23 cellular contexts compared by ENCODE assay signal in genomic region chr22:46905415-46905814, GRCh38.
"Had no signal": no experiment of that assay in that cellular context is flagged by ENCODE, and none has a peak within 500 bp of the region (broad histone marks: within the 10 kb centered on the region; RNA-seq: fewer than 3 reads in every experiment).

No MANE protein-coding gene starts in this region.

- H3K4me1 ChIP-seq: heart left ventricle, left lung, lower lobe of right lung, parathyroid adenoma, psoas muscle, sigmoid colon, suprapubic skin, uterus had no signal

- H3K27me3 ChIP-seq: heart left ventricle, left lung, sigmoid colon, suprapubic skin, thyroid gland, uterus had no signal

- ATAC-seq: heart left ventricle, left lung, natural killer cell, psoas muscle had no signal

- H3K9me3 ChIP-seq: heart left ventricle, left lung, lower lobe of right lung, psoas muscle, sigmoid colon, suprapubic skin, thyroid gland, uterus had no signal

- DNase-seq: erythroblast; foreskin melanocyte; heart left ventricle; hippocampal formation; left lung; lower lobe of right lung; natural killer cell; psoas muscle; retina; sigmoid colon; stimulated activated naive CD4-positive, alpha-beta T cell treated with Interleukin-2 at 50 U/mL for 16 hours; thyroid gland; uterus had no signal

- H3K9ac ChIP-seq: parathyroid adenoma had no signal

- H3K4me1 Mint-ChIP-seq: mesothelial cell of epicardium had no signal

- H3K4me3 ChIP-seq: heart left ventricle, left lung, lower lobe of right lung, psoas muscle, sigmoid colon, skin epidermis, suprapubic skin, thyroid gland, uterus had no signal

- H3K27ac ChIP-seq: heart left ventricle, left lung, lower lobe of right lung, parathyroid adenoma, psoas muscle, sigmoid colon, skin epidermis, suprapubic skin, thyroid gland, uterus had no signal

- H3K36me3 ChIP-seq: sigmoid colon, thyroid gland, uterus had no signal

- H3K27me3 Mint-ChIP-seq: dendritic cell treated with granulocyte-macrophage colony-stimulating factor and Interleukin-4, amounts not matched to agents 40 ng/mL and 50 ng/mL, for 4 days; memory B cell; type B pancreatic cell had no signal

- FAIRE-seq: colon, endothelial cell of umbilical vein had no signal

- H3K27ac Mint-ChIP-seq: dendritic cell treated with granulocyte-macrophage colony-stimulating factor and Interleukin-4, amounts not matched to agents 40 ng/mL and 50 ng/mL, for 4 days; memory B cell; mesothelial cell of epicardium; natural killer cell; type B pancreatic cell had no signal

- H3K4me3 Mint-ChIP-seq: dendritic cell treated with granulocyte-macrophage colony-stimulating factor and Interleukin-4, amounts not matched to agents 40 ng/mL and 50 ng/mL, for 4 days; memory B cell; mesothelial cell of epicardium; natural killer cell; neural crest cell; type B pancreatic cell had no signal

- H3K36me3 Mint-ChIP-seq: natural killer cell had no signal

- H3K9me3 Mint-ChIP-seq: dendritic cell treated with granulocyte-macrophage colony-stimulating factor and Interleukin-4, amounts not matched to agents 40 ng/mL and 50 ng/mL, for 4 days; memory B cell; mesothelial cell of epicardium; natural killer cell; neural crest cell; type B pancreatic cell had no signal
